Comparison of ENCODE assay signal across 19 cellular contexts in genomic region chr21:41393876-41394465, GRCh38. TPM values are rescaled to one million over a fixed set of nuclear protein-coding genes. Genes with fewer than 3 reads are reported as not detected.
"Had no signal": no experiment of that assay in that cellular context is flagged by ENCODE, and none has a peak within 500 bp of the region (broad histone marks: within the 10 kb centered on the region; RNA-seq: fewer than 3 reads in every experiment).

No MANE protein-coding gene starts in this region.

- DNase-seq: activated B cell treated with CpG ODN at 0.5 μM for 24 hours; activated CD4-positive, alpha-beta T cell treated with anti-CD3 and anti-CD28 coated beads, Interleukin-2, amount 10 ng/mL, durations not matched to agents 24 days and 14 days; activated T-cell treated with anti-CD3 and anti-CD28 coated beads for 4 hours; dermis blood vessel endothelial cell; effector memory CD4-positive, alpha-beta T cell; immature natural killer cell; kidney glomerular epithelial cell; left ventricle myocardium superior; mucosa of descending colon; naive B cell; stimulated activated CD4-positive, alpha-beta T cell treated with anti-CD3 and anti-CD28 coated beads, Interleukin-4, amount 100 ng/mL, for 4 hours; stimulated activated naive B cell treated with anti-CD40 and anti-IgM and Interleukin-4, amounts not matched to agents 10 μg/mL and 1 μg/mL and 100 μg/mL, for 72 hours; SW 1271; upper lobe of right lung had no signal

- H3K27me3 Mint-ChIP-seq: activated B cell treated with CpG ODN at 0.5 μM for 24 hours; activated CD4-positive, alpha-beta T cell treated with anti-CD3 and anti-CD28 coated beads, Interleukin-2, amount 10 ng/mL, durations not matched to agents 24 days and 14 days; naive B cell; stimulated activated naive B cell treated with anti-CD40 and anti-IgM and Interleukin-4, amounts not matched to agents 10 μg/mL and 1 μg/mL and 100 μg/mL, for 72 hours had no signal

- H3K27ac ChIP-seq: parathyroid adenoma, thoracic aorta, upper lobe of right lung had no signal

- H3K27me3 ChIP-seq: upper lobe of right lung had no signal

- H3K9me3 ChIP-seq: mucosa of descending colon, thoracic aorta, upper lobe of right lung had no signal

- H3K27ac Mint-ChIP-seq: activated B cell treated with CpG ODN at 0.5 μM for 24 hours; activated CD4-positive, alpha-beta T cell treated with anti-CD3 and anti-CD28 coated beads, Interleukin-2, amount 10 ng/mL, durations not matched to agents 24 days and 14 days; activated T-helper 1 cell treated with anti-CD3 and anti-CD28 coated beads, Interleukin-12 subunit alpha, Interleukin-12 subunit beta, Interleukin-2, Interleukin-4 antibody, amounts not matched to agents 30 ng/mL and 10 ng/mL and 1 ng/mL, durations not matched to agents 14 hours and 24 hours and 36 hours; immature natural killer cell; stimulated activated naive B cell treated with anti-CD40 and anti-IgM and Interleukin-4, amounts not matched to agents 10 μg/mL and 1 μg/mL and 100 μg/mL, for 72 hours had no signal

- H3K36me3 ChIP-seq: upper lobe of right lung had no signal

- H3K9me3 Mint-ChIP-seq: activated B cell treated with CpG ODN at 0.5 μM for 24 hours; activated CD4-positive, alpha-beta T cell treated with anti-CD3 and anti-CD28 coated beads, Interleukin-2, amount 10 ng/mL, durations not matched to agents 24 days and 14 days; activated T-helper 1 cell treated with anti-CD3 and anti-CD28 coated beads, Interleukin-12 subunit alpha, Interleukin-12 subunit beta, Interleukin-2, Interleukin-4 antibody, amounts not matched to agents 30 ng/mL and 10 ng/mL and 1 ng/mL, durations not matched to agents 14 hours and 24 hours and 36 hours; immature natural killer cell; naive B cell; stimulated activated naive B cell treated with anti-CD40 and anti-IgM and Interleukin-4, amounts not matched to agents 10 μg/mL and 1 μg/mL and 100 μg/mL, for 72 hours had no signal

- H3K4me1 ChIP-seq: parathyroid adenoma had no signal

- H3K4me3 ChIP-seq: mucosa of descending colon, smooth muscle cell, thoracic aorta, upper lobe of right lung had no signal

- H3K4me3 Mint-ChIP-seq: activated B cell treated with CpG ODN at 0.5 μM for 24 hours; activated CD4-positive, alpha-beta T cell treated with anti-CD3 and anti-CD28 coated beads, Interleukin-2, amount 10 ng/mL, durations not matched to agents 24 days and 14 days; activated T-helper 1 cell treated with anti-CD3 and anti-CD28 coated beads, Interleukin-12 subunit alpha, Interleukin-12 subunit beta, Interleukin-2, Interleukin-4 antibody, amounts not matched to agents 30 ng/mL and 10 ng/mL and 1 ng/mL, durations not matched to agents 14 hours and 24 hours and 36 hours; immature natural killer cell; stimulated activated naive B cell treated with anti-CD40 and anti-IgM and Interleukin-4, amounts not matched to agents 10 μg/mL and 1 μg/mL and 100 μg/mL, for 72 hours had no signal

- H3K4me1 Mint-ChIP-seq: activated CD4-positive, alpha-beta T cell treated with anti-CD3 and anti-CD28 coated beads, Interleukin-2, amount 10 ng/mL, durations not matched to agents 24 days and 14 days; immature natural killer cell had no signal

RNA-seq across cellular contexts. Expression of gene MX2, which starts 32.1 kb away (rescaled TPM):
- total RNA-seq: SK-MEL-5 had no signal
